Comparison of ENCODE assay signal across 8 cellular contexts in the genomic region with DNA sequence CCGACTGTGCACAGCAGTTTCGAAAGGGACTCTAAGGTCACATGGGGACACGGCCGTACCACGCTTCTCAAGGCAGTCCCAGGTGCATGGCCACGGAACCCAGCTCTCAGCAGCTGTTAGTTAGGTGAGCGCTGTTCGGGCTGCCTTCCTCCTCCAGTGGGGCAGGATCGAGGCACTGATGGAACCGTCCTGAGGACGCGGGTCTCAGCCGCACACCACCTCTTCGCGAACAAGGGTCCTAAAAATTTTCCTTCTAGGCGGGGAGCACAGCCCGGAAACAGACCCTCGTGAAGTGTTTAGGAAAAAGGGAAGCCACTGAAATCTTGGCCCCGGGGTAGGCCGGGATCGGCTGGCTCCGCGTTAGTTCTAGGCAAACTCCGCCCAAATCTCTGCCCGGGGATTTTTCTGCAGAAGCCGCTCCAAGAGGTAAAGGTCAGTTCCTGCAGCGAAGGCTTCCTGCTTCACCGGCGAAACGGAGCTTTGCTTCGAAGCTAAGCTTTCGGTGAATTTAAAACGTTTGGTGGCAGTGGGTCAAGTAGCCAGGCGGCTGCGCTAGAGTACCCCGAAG. TPM values are rescaled to one million over a fixed set of nuclear protein-coding genes. Genes with fewer than 3 reads are reported as not detected.
DNase-seq lines count a peak whose midpoint lies in the region; ATAC-seq, FAIRE-seq and TF ChIP-seq lines count a peak whose summit lies in the region.

No MANE protein-coding gene starts in this region.

- H3K79me2 ChIP-seq in HepG2 (ENCODE audit: insufficient read depth, low read length): no peaks in the 10 kb centered on the region

- no peaks in the 10 kb centered on the region for H3K9me3 Mint-ChIP-seq in MCF 10A (ENCODE audit: unreplicated experiment)

- H3K9me3 ChIP-seq in HepG2 (ENCODE audit: low read length) (no peaks in the 10 kb centered on the region), suprapubic skin (no peaks in the 10 kb centered on the region)

- peak overlapping the region; percentile 74 for H3K4me3 Mint-ChIP-seq in MCF 10A (ENCODE audit: unreplicated experiment)

- no peaks in the 10 kb centered on the region for H3K36me3 Mint-ChIP-seq in MCF 10A (ENCODE audit: insufficient read depth, unreplicated experiment)

- TF ChIP-seq CTCF in MCF 10A (IDR thresholded peaks at IDR 0.05; ENCODE audit: unreplicated experiment) (no peak), HepG2 (CRISPR knock-in tag; IDR thresholded peaks at IDR 0.05) (peak; percentile 14; the same call in 1 of the 2 replicates), suprapubic skin (IDR thresholded peaks at IDR 0.05) (no peak)

- ATAC-seq in HepG2: peak; percentile 46
- no peak for ATAC-seq in HG03045 (IDR thresholded peaks at IDR 0.05; ENCODE audit: unreplicated experiment)

- FAIRE-seq in HepG2 (lab: Jason Lieb, UNC): no peak

- CTCF ChIA-PET in MCF 10A (lab: Yijun Ruan, JAX) (interaction anchor here (0.6 to 1.4 kb wide), 6 partner anchors 10 to 624 kb away, joined by 3 to 6 read pairs (median 4); no protein-coding TSS in a partner anchor), HepG2 (lab: Yijun Ruan, JAX; ENCODE audit: low intra/inter-chr PET ratio, low total read pairs) (no interaction called here)

- H3K27ac ChIP-seq in HepG2 (ENCODE audit: extremely low read length, insufficient read depth, low read length) (no peak overlapping the region), suprapubic skin (peak overlapping the region; percentile 46)

- peak; percentile 23 for DNase-seq in DMS53 treated with DMSO at 0.1 percent for 48 hours (lab: John Stamatoyannopoulos, UW; ENCODE audit: unreplicated experiment)
- peak; percentile 8 for DNase-seq in NAMALWA (ENCODE audit: low spot score)
- DNase-seq in MCF 10A (ENCODE audit: unreplicated experiment): peak; percentile 55
- DNase-seq in HepG2 (ENCODE audit: low spot score): no peak
- no peak for DNase-seq in suprapubic skin (ENCODE audit: low spot score in 2 of 2)
- DNase-seq in NCI-H2227 (lab: John Stamatoyannopoulos, UW; ENCODE audit: unreplicated experiment): no peak
- DNase-seq in activated CD4-positive, CD25-positive, alpha-beta regulatory T cell treated with anti-CD3 and anti-CD28 coated beads, Interleukin-2, amount 50 U/mL, for 72 hours: no peak

- H3K4me2 ChIP-seq in HepG2 (ENCODE audit: low read depth, low read length): peak overlapping the region; percentile 79

- H2AFZ ChIP-seq in HepG2 (ENCODE audit: low read length): no peak overlapping the region

- no peak for TF ChIP-seq RAD21 in HepG2 (CRISPR knock-in tag; IDR thresholded peaks at IDR 0.05)

- TF ChIP-seq POLR2A in HepG2 (IDR thresholded peaks at IDR 0.05; ENCODE audit: insufficient read depth in 1 of 2, low read depth in 2 of 2, low read length in 2 of 2) (no peak), suprapubic skin (IDR thresholded peaks at IDR 0.05) (no peak)

- no peaks in the 10 kb centered on the region for H3K27me3 Mint-ChIP-seq in MCF 10A (ENCODE audit: insufficient read depth, unreplicated experiment)

- H3K4me1 ChIP-seq in HepG2 (ENCODE audit: insufficient read depth, low read length) (peaks cover 35% of the 10 kb centered on the region), suprapubic skin (peaks cover 36% of the 10 kb centered on the region)

- H3K27me3 ChIP-seq in HepG2 (ENCODE audit: control insufficient read depth in 1 of 2, insufficient read depth in 2 of 2, low read length in 2 of 2): peaks cover 4 to 61% of the 10 kb centered on the region in 2 experiments
- H3K27me3 ChIP-seq in suprapubic skin: peaks cover 33% of the 10 kb centered on the region

- H3K9ac ChIP-seq in HepG2 (ENCODE audit: insufficient read depth, low read depth, low read length): 0 out of 2 replicates have a peak overlapping the region, but pooled peaks have one; percentile 10

- TF ChIP-seq EP300 in HepG2 (IDR thresholded peaks at IDR 0.05; ENCODE audit: low read depth in 2 of 2, low read length in 2 of 2): no peak
- TF ChIP-seq EP300 in HepG2 (CRISPR knock-in tag; IDR thresholded peaks at IDR 0.05; ENCODE audit: borderline replicate concordance): no peak
- no peak for TF ChIP-seq EP300 in suprapubic skin (IDR thresholded peaks at IDR 0.05)

- H3K4me1 Mint-ChIP-seq in MCF 10A (ENCODE audit: insufficient read depth, unreplicated experiment): peaks cover 32% of the 10 kb centered on the region

- H4K20me1 ChIP-seq in HepG2 (ENCODE audit: insufficient read depth, low read length): no peaks in the 10 kb centered on the region; the same call in 1 of the 2 replicates

- H3K4me3 ChIP-seq in HepG2 (replicated peaks in 1 of 3; ENCODE audit: insufficient read depth in 1 of 3, low read depth in 2 of 3, low read length in 3 of 3) (peak overlapping the region; percentile 49 to 70 (median 60)), suprapubic skin (peak overlapping the region; percentile 61)

- H3K27ac Mint-ChIP-seq in MCF 10A (ENCODE audit: low read depth, unreplicated experiment): peak overlapping the region; percentile 21

- no TSS peak for BruUV-seq in MCF 10A (replicated peaks; lab: Mats Ljungman, UMichigan)
- no TSS peak for BruUV-seq in HepG2 (replicated peaks; lab: Mats Ljungman, UMichigan)

- WGBS in HepG2 (ENCODE audit: low lambda C conversion rate): 4% methylated on average over 5 of the region's 36 CpGs
- 25% methylated on average over 24 of the region's 36 CpGs for WGBS in suprapubic skin

- no peaks in the 10 kb centered on the region for H3K36me3 ChIP-seq in HepG2 (replicated peaks in 1 of 2; ENCODE audit: control insufficient read depth in 1 of 2, insufficient read depth in 2 of 2, low read length in 2 of 2)
- no peaks in the 10 kb centered on the region for H3K36me3 ChIP-seq in suprapubic skin

- intact Hi-C loops in MCF 10A (cut with micrococcal nuclease) (loop anchor here (5.0 kb wide), 1 partner anchor 1285 kb away; no protein-coding TSS in a partner anchor), HepG2 (cut with micrococcal nuclease; ENCODE audit: unreplicated experiment) (no loop called here)

- POLR2A ChIA-PET in MCF 10A (lab: Yijun Ruan, JAX): interaction anchor here (0.6 to 1.8 kb wide), 8 partner anchors 220 to 1992 kb away, joined by 3 to 7 read pairs (median 3); a partner anchor contains a TSS
- POLR2A ChIA-PET in HepG2 (lab: Yijun Ruan, JAX): no interaction called here

- in situ Hi-C loops in HepG2 (cut with HindIII; ENCODE audit: extremely low pct_ligation_motif_present, low pct_unique_long_range_greater_than_20kb): loop anchor here (10.0 kb wide), 1 partner anchor 103 kb away; no protein-coding TSS in a partner anchor

RNA-seq across cellular contexts. Expression of a gene that starts 0.8 kb away (rescaled TPM):
- total RNA-seq in MCF 10A (2022) (12.9 and 15.5 TPM in 2 replicates), HepG2 (2016; rRNA removed; fragmentation: Illumina TruSeq; extraction: Trizol) (0.18 TPM in 1 of 2 replicates, not detected in the other), suprapubic skin (100 to 1,000 TPM in 1 of 4 donors, 10 to 100 TPM in 3; 32.8 to 129 (median 77.5) TPM)
- not detected in 2 replicates for total RNA-seq in HepG2 (2016; cell fraction: cytosol; rRNA removed; fragmentation: Illumina TruSeq; extraction: Trizol; ENCODE audit: low read depth)
- 0.19 TPM in 1 of 2 replicates, not detected in the other for total RNA-seq in HepG2 (2016; cell fraction: insoluble cytoplasmic fraction; rRNA removed; fragmentation: Illumina TruSeq; extraction: Trizol)
- 0.07 TPM in 1 of 2 replicates, not detected in the other for total RNA-seq in HepG2 (2016; cell fraction: membrane; rRNA removed; fragmentation: Illumina TruSeq; extraction: Trizol)
- total RNA-seq in HepG2 (2016; cell fraction: nucleus; rRNA removed; fragmentation: Illumina TruSeq; extraction: Trizol): 0.16 TPM in 1 of 2 replicates, not detected in the other
- polyA plus RNA-seq in HepG2 (2011; rRNA removed): 0.08 and 0.15 TPM in 2 replicates
- polyA plus RNA-seq in HepG2 (2011; cell fraction: cytosol; rRNA removed): 0.09 and 0.15 TPM in 2 replicates
- polyA plus RNA-seq in HepG2 (2011; cell fraction: nucleus; rRNA removed): not detected in 2 replicates
- 0.08 and 0.20 TPM in 2 replicates for polyA plus RNA-seq in HepG2 (2012)
- polyA plus RNA-seq in HepG2 (2016; cell fraction: cytosol; fragmentation: Illumina TruSeq; extraction: Trizol; ENCODE audit: low read depth): 0.09 TPM in 1 of 2 replicates, not detected in the other
- 0.13 and 0.16 TPM in 2 replicates for polyA plus RNA-seq in HepG2 (2016; cell fraction: insoluble cytoplasmic fraction; fragmentation: Illumina TruSeq; extraction: Trizol; ENCODE audit: low read depth)
- 0.12 and 0.13 TPM in 2 replicates for polyA plus RNA-seq in HepG2 (2016; cell fraction: membrane; fragmentation: Illumina TruSeq; extraction: Trizol; ENCODE audit: low read depth)
- polyA plus RNA-seq in HepG2 (2016; cell fraction: nucleus; fragmentation: Illumina TruSeq; extraction: Trizol; ENCODE audit: insufficient read depth, low read depth): 0.21 and 0.39 TPM in 2 replicates
- 0.14 and 0.44 TPM in 2 replicates for polyA minus RNA-seq in HepG2 (2011; rRNA and poly(A)+ RNA removed; ENCODE audit: low replicate concordance)
- not detected in 2 replicates for polyA minus RNA-seq in HepG2 (2011; cell fraction: cytosol; rRNA and poly(A)+ RNA removed)
- polyA minus RNA-seq in HepG2 (2011; cell fraction: nucleus; rRNA and poly(A)+ RNA removed): not detected in 2 replicates

RNA-seq across cellular contexts. Expression of a gene that starts 31.1 kb away (rescaled TPM):
- total RNA-seq in MCF 10A (2022) (3.0 and 4.7 TPM in 2 replicates), HepG2 (2016; rRNA removed; fragmentation: Illumina TruSeq; extraction: Trizol) (0.03 and 0.04 TPM in 2 replicates), suprapubic skin (under 1 TPM in 3 of 4 donors, not detected in 1; 0.25 to 0.94 (median 0.30) TPM)
- total RNA-seq in HepG2 (2016; cell fraction: cytosol; rRNA removed; fragmentation: Illumina TruSeq; extraction: Trizol; ENCODE audit: low read depth): under 0.01 TPM in 1 of 2 replicates, not detected in the other
- not detected in 2 replicates for total RNA-seq in HepG2 (2016; cell fraction: insoluble cytoplasmic fraction; rRNA removed; fragmentation: Illumina TruSeq; extraction: Trizol)
- not detected in 2 replicates for total RNA-seq in HepG2 (2016; cell fraction: membrane; rRNA removed; fragmentation: Illumina TruSeq; extraction: Trizol)
- not detected in 2 replicates for total RNA-seq in HepG2 (2016; cell fraction: nucleus; rRNA removed; fragmentation: Illumina TruSeq; extraction: Trizol)
- polyA plus RNA-seq in HepG2 (2011; rRNA removed): 0.01 and 0.04 TPM in 2 replicates
- polyA plus RNA-seq in HepG2 (2011; cell fraction: cytosol; rRNA removed): 0.01 TPM in 1 of 2 replicates, not detected in the other
- not detected in 2 replicates for polyA plus RNA-seq in HepG2 (2011; cell fraction: nucleus; rRNA removed)
- polyA plus RNA-seq in HepG2 (2012): 0.04 TPM in 1 of 2 replicates, not detected in the other
- not detected in 2 replicates for polyA plus RNA-seq in HepG2 (2016; cell fraction: cytosol; fragmentation: Illumina TruSeq; extraction: Trizol; ENCODE audit: low read depth)
- polyA plus RNA-seq in HepG2 (2016; cell fraction: insoluble cytoplasmic fraction; fragmentation: Illumina TruSeq; extraction: Trizol; ENCODE audit: low read depth): not detected in 2 replicates
- polyA plus RNA-seq in HepG2 (2016; cell fraction: membrane; fragmentation: Illumina TruSeq; extraction: Trizol; ENCODE audit: low read depth): not detected in 2 replicates
- not detected in 2 replicates for polyA plus RNA-seq in HepG2 (2016; cell fraction: nucleus; fragmentation: Illumina TruSeq; extraction: Trizol; ENCODE audit: insufficient read depth, low read depth)
- polyA minus RNA-seq in HepG2 (2011; rRNA and poly(A)+ RNA removed; ENCODE audit: low replicate concordance): 0.02 TPM in 1 of 2 replicates, not detected in the other
- polyA minus RNA-seq in HepG2 (2011; cell fraction: cytosol; rRNA and poly(A)+ RNA removed): 0.10 TPM in 1 of 2 replicates, not detected in the other
- not detected in 2 replicates for polyA minus RNA-seq in HepG2 (2011; cell fraction: nucleus; rRNA and poly(A)+ RNA removed)

RNA-seq across cellular contexts. Expression of a gene that starts 40.1 kb away (rescaled TPM):
- not detected in 2 replicates for total RNA-seq in MCF 10A (2022)
- not detected in 2 replicates for total RNA-seq in HepG2 (2016; rRNA removed; fragmentation: Illumina TruSeq; extraction: Trizol)
- not detected in 2 replicates for total RNA-seq in HepG2 (2016; cell fraction: cytosol; rRNA removed; fragmentation: Illumina TruSeq; extraction: Trizol; ENCODE audit: low read depth)
- total RNA-seq in HepG2 (2016; cell fraction: insoluble cytoplasmic fraction; rRNA removed; fragmentation: Illumina TruSeq; extraction: Trizol): not detected in 2 replicates
- not detected in 2 replicates for total RNA-seq in HepG2 (2016; cell fraction: membrane; rRNA removed; fragmentation: Illumina TruSeq; extraction: Trizol)
- total RNA-seq in HepG2 (2016; cell fraction: nucleus; rRNA removed; fragmentation: Illumina TruSeq; extraction: Trizol): not detected in 2 replicates
- not detected in 2 replicates for polyA plus RNA-seq in HepG2 (2011; rRNA removed)
- polyA plus RNA-seq in HepG2 (2011; cell fraction: cytosol; rRNA removed): not detected in 2 replicates
- polyA plus RNA-seq in HepG2 (2011; cell fraction: nucleus; rRNA removed): not detected in 2 replicates
- polyA plus RNA-seq in HepG2 (2012): not detected in 2 replicates
- polyA plus RNA-seq in HepG2 (2016; cell fraction: cytosol; fragmentation: Illumina TruSeq; extraction: Trizol; ENCODE audit: low read depth): not detected in 2 replicates
- not detected in 2 replicates for polyA plus RNA-seq in HepG2 (2016; cell fraction: insoluble cytoplasmic fraction; fragmentation: Illumina TruSeq; extraction: Trizol; ENCODE audit: low read depth)
- not detected in 2 replicates for polyA plus RNA-seq in HepG2 (2016; cell fraction: membrane; fragmentation: Illumina TruSeq; extraction: Trizol; ENCODE audit: low read depth)
- polyA plus RNA-seq in HepG2 (2016; cell fraction: nucleus; fragmentation: Illumina TruSeq; extraction: Trizol; ENCODE audit: insufficient read depth, low read depth): not detected in 2 replicates
- not detected in 2 replicates for polyA minus RNA-seq in HepG2 (2011; rRNA and poly(A)+ RNA removed; ENCODE audit: low replicate concordance)
- not detected in 2 replicates for polyA minus RNA-seq in HepG2 (2011; cell fraction: cytosol; rRNA and poly(A)+ RNA removed)
- not detected in 2 replicates for polyA minus RNA-seq in HepG2 (2011; cell fraction: nucleus; rRNA and poly(A)+ RNA removed)
- 100 to 1,000 TPM in 1 of 4 donors, 10 to 100 TPM in 3; 32.4 to 128 (median 68.0) TPM for total RNA-seq in suprapubic skin

Comparison
In these comparisons a context has a peak if more than half of its experiments do, and no peak if none do; other contexts are left out.
1. DNase-seq: peak in DMS53 treated with DMSO at 0.1 percent for 48 hours (single experiment), NAMALWA (single experiment) and MCF 10A (single experiment); none in HepG2 (single experiment), suprapubic skin (0 of 2), NCI-H2227 (single experiment) and activated CD4-positive, CD25-positive, alpha-beta regulatory T cell treated with anti-CD3 and anti-CD28 coated beads, Interleukin-2, amount 50 U/mL, for 72 hours (single experiment).
2. RNA of a gene that starts 0.8 kb away (total RNA-seq): 32.8 to 129 TPM in suprapubic skin and 12.9 to 15.5 TPM in MCF 10A; 0.07 to 0.19 TPM in HepG2; every median in the first group is over 10 times any median in the second.
3. RNA of a gene that starts 40.1 kb away (total RNA-seq): 32.4 to 128 TPM in suprapubic skin; not detected in MCF 10A and not detected in HepG2; every median in the first group is over 10 times any median in the second.